In the genomic region with DNA sequence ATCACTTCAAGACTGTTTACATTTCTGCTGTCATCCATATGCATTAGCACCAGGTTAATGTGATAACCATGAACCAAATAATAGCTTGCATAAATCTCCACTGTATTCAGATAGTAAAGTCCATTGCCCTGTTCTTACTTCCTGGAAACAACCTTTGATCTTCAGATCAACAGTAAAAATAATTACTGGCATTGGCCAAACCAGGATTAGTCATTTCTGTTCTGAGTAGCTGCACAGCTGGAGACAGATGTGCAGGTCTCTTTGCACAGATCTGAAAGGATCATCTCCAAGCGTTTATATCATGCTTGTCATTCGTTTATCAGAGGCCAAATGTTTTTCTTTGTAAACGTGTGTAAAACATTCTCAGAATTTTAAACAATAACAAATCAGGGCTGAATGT, we compare ENCODE assay signal across 15 cellular contexts.
DNase-seq lines count a peak whose midpoint lies in the region; ATAC-seq and TF ChIP-seq lines count a peak whose summit lies in the region.
"Had no signal": no experiment of that assay in that cellular context is flagged by ENCODE, and none has a peak within 500 bp of the region (broad histone marks: within the 10 kb centered on the region; RNA-seq: fewer than 3 reads in every experiment).

No MANE protein-coding gene starts in this region.

- ATAC-seq in GM18861 (IDR thresholded peaks at IDR 0.05; ENCODE audit: unreplicated experiment) (peak; percentile 80), HG03159 (IDR thresholded peaks at IDR 0.05; ENCODE audit: unreplicated experiment) (peak; percentile 44)

- H3K36me3 Mint-ChIP-seq in nephron (ENCODE audit: low read depth), result no peaks in the 10 kb centered on the region
- H3K36me3 Mint-ChIP-seq in CD8-positive, alpha-beta memory T cell, result no peaks in the 10 kb centered on the region
- H3K36me3 Mint-ChIP-seq: brain; CD4-positive, alpha-beta memory T cell had no signal

- H3K9me3 ChIP-seq in CD8-positive, alpha-beta memory T cell (ENCODE audit: low read length), result no peaks in the 10 kb centered on the region
- H3K9me3 ChIP-seq: testis had no signal

- no peak overlapping the region for H3K4me3 Mint-ChIP-seq in nephron
- H3K4me3 Mint-ChIP-seq in CD8-positive, alpha-beta memory T cell, result no peak overlapping the region
- H3K4me3 Mint-ChIP-seq: brain; CD4-positive, alpha-beta memory T cell had no signal

- CTCF ChIA-PET in CD8-positive, alpha-beta memory T cell (lab: Charles Lee), result no interaction called here

- H3K4me3 ChIP-seq in epithelial cell of esophagus (ENCODE audit: low read length), result no peak overlapping the region
- H3K4me3 ChIP-seq in CD8-positive, alpha-beta memory T cell (ENCODE audit: low read length), result no peak overlapping the region
- H3K4me3 ChIP-seq: testis had no signal

- peaks cover 26% of the 10 kb centered on the region for H3K4me1 Mint-ChIP-seq in nephron
- H3K4me1 Mint-ChIP-seq in CD8-positive, alpha-beta memory T cell, result no peaks in the 10 kb centered on the region
- H3K4me1 Mint-ChIP-seq: CD4-positive, alpha-beta memory T cell had no signal

- TF ChIP-seq CTCF in epithelial cell of esophagus (IDR thresholded peaks at IDR 0.05; ENCODE audit: insufficient read depth, low read depth, low read length, missing control alignments), result no peak
- TF ChIP-seq CTCF in nephron (IDR thresholded peaks at IDR 0.05; ENCODE audit: unreplicated experiment in 3 of 3), result no peak

- H3K36me3 ChIP-seq in CD8-positive, alpha-beta memory T cell (ENCODE audit: insufficient read depth, low read length), result no peaks in the 10 kb centered on the region

- H3K27me3 Mint-ChIP-seq in nephron (ENCODE audit: low read depth), result no peaks in the 10 kb centered on the region
- no peaks in the 10 kb centered on the region for H3K27me3 Mint-ChIP-seq in CD8-positive, alpha-beta memory T cell
- H3K27me3 Mint-ChIP-seq: brain; CD4-positive, alpha-beta memory T cell had no signal

- peak overlapping the region in 2 of 3 experiments; percentile 39 to 65 for H3K27ac Mint-ChIP-seq in nephron
- no peak overlapping the region for H3K27ac Mint-ChIP-seq in CD8-positive, alpha-beta memory T cell
- H3K27ac Mint-ChIP-seq: brain; CD4-positive, alpha-beta memory T cell had no signal

- POLR2A ChIA-PET in CD8-positive, alpha-beta memory T cell (lab: Charles Lee), result no interaction called here

- H3K27me3 ChIP-seq in CD8-positive, alpha-beta memory T cell (ENCODE audit: insufficient read depth, low read length, poor library complexity, severe bottlenecking), result no peaks in the 10 kb centered on the region
- H3K27me3 ChIP-seq: testis had no signal

- peak; percentile 10 for DNase-seq in epithelial cell of esophagus (ENCODE audit: low read depth)
- DNase-seq in CD8-positive, alpha-beta memory T cell, result no peak
- DNase-seq in DMS153 (lab: John Stamatoyannopoulos, UW), result no peak
- no peak for DNase-seq in activated effector memory CD4-positive, alpha-beta T cell treated with anti-CD3 and anti-CD28 coated beads, Interleukin-2, amount 50 U/mL, for 16 hours
- DNase-seq in GM19238 (ENCODE audit: insufficient read length, low spot score), result no peak
- DNase-seq: activated naive CD4-positive, alpha-beta T cell treated with Interleukin-2 at 50 U/mL for 16 hours; CD4-positive, alpha-beta memory T cell; NCI-H1694 treated with DMSO at 0.1 percent for 48 hours; NCI-H774; testis had no signal

- H3K9me3 Mint-ChIP-seq in nephron, result no peaks in the 10 kb centered on the region
- H3K9me3 Mint-ChIP-seq in CD8-positive, alpha-beta memory T cell, result peaks cover 3 to 20% (median 12%) of the 10 kb centered on the region in 5 donors

- no peak overlapping the region for H3K27ac ChIP-seq in CD8-positive, alpha-beta memory T cell (ENCODE audit: low read depth, low read length)
- H3K27ac ChIP-seq: KMS-11, testis had no signal

- H3K4me1 ChIP-seq in CD8-positive, alpha-beta memory T cell (ENCODE audit: insufficient read depth, low read length), result no peaks in the 10 kb centered on the region
- H3K4me1 ChIP-seq: testis had no signal

Comparison
In these comparisons a context has a peak if more than half of its experiments do, and no peak if none do; other contexts are left out.
1. H3K27ac Mint-ChIP-seq: peak in nephron (2 of 3); none in CD8-positive, alpha-beta memory T cell (0 of 8).